In the genomic region with DNA sequence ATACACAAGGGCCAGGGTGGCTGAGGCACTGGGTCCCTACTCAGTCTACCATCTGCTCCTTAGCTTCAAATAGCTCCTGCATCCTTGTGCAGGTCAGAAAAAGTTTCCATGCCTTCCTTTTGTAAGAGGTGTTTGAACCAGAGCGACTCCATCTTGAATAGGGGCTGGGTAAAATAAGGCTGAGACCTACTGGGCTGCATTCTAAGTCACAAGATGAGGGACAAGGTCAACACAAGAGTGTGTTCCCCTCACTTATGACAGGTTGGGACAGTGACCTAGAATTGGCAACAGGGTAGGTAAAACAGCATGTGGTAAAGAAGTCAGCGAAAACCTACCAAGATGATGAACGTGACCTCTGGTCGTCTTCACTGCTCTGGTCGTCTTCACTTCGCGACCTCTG, we compare ENCODE assay signal across 8 cellular contexts.
"Had no signal": no experiment of that assay in that cellular context is flagged by ENCODE, and none has a peak within 500 bp of the region (broad histone marks: within the 10 kb centered on the region; RNA-seq: fewer than 3 reads in every experiment).

No MANE protein-coding gene starts in this region.

- FAIRE-seq: HepG2, HTR-8/SVneo had no signal

- H3K36me3 Mint-ChIP-seq: IgD-negative memory B cell had no signal

- H3K4me2 ChIP-seq: KMS-11 had no signal

- H3K27me3 Mint-ChIP-seq: IgD-negative memory B cell had no signal

- ATAC-seq: HepG2 had no signal

- H3K9me3 Mint-ChIP-seq: IgD-negative memory B cell had no signal

- H3K4me3 Mint-ChIP-seq: IgD-negative memory B cell had no signal

- H3K4me1 Mint-ChIP-seq: IgD-negative memory B cell had no signal

- H3K27ac ChIP-seq: HL-60, KMS-11 had no signal

- DNase-seq: IMR-90, KBM-7, KG1 had no signal

- H3K9ac ChIP-seq: KMS-11 had no signal
